ENCODE assay signal across 8 cellular contexts in the genomic region with DNA sequence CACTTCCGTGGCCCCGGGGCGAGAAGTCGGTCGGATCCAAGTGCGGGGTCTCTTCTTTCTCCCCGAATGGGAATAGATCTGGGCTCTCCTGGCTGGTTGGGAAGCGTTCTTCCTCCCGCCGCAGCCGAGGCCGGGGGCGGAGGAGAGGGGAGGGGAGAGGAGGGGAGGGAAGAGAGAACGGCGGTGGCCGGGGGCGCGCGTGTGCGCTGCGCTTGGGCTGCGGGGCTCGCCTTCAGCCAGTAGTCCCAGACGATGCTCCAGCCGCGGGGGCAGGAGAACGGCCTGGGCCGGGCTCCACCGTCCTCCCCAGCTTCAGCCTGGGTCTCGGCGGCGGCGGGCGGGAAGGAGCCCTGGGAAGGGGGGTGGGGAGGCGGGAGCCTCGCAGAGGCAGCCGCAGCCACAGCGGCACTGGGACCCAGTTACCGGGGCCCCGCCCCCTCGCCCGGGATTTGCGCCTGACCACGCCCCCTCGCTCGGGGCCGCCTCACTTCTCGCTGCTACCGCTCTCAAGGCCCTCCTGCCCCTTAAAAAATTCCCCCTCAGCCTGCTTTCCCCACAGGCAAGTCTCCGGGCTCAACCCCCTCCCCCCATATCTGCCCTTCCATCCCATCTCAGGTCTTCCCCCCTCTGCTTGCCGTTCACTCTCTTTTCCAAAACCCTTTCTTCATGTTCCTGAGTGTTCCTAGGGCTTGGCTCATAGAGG. TPM values are rescaled to one million over a fixed set of nuclear protein-coding genes. Genes with fewer than 3 reads are reported as not detected.
DNase-seq lines count a peak whose midpoint lies in the region; ATAC-seq, FAIRE-seq and TF ChIP-seq lines count a peak whose summit lies in the region.

A gene (minus strand): TSS at position 421 of the 703 bp plus-strand sequence. CDS start 802 bp downstream, outside the sequence.

- H3K9ac ChIP-seq in MM.1S (ENCODE audit: low read length), result peak within 1 kb of the TSS; percentile 28; the same call in 1 of the 2 replicates

- H3K27ac ChIP-seq in MM.1S (ENCODE audit: low read length), result no peak within 1 kb of the TSS
- H3K27ac ChIP-seq in skin epidermis, result peak within 1 kb of the TSS in 20 of 21 experiments; percentile 34 to 84 (median 68)

- FAIRE-seq in bronchial epithelial cell (lab: Jason Lieb, UNC), result no peak

- peak within 1 kb of the TSS; percentile 60 for H3K4me2 ChIP-seq in MM.1S (ENCODE audit: low read depth, low read length)

- no peaks in the 10 kb centered on the region for H3K79me2 ChIP-seq in MM.1S (ENCODE audit: low read length)

- TF ChIP-seq CTCF in MM.1S (IDR thresholded peaks at IDR 0.05; ENCODE audit: low read length), result no peak
- TF ChIP-seq CTCF in bronchial epithelial cell (IDR thresholded peaks at IDR 0.05; ENCODE audit: insufficient read depth, low read length, severe bottlenecking), result no peak

- DNase-seq in DMS 273 treated with DMSO at 0.1 percent for 48 hours (lab: John Stamatoyannopoulos, UW) (peak; percentile 29), MM.1S (peak; percentile 39), T-helper 22 cell (ENCODE audit: low read depth) (peak; percentile 4), bronchial epithelial cell (ENCODE audit: low read depth) (peak; percentile 28), iPS-NIHi7 (ENCODE audit: extremely low spot score) (peak; percentile 84), middle frontal gyrus (ENCODE audit: extremely low spot score, low spot score) (no peak)

- H3K36me3 ChIP-seq in MM.1S (replicated peaks; ENCODE audit: insufficient read depth, low read length) (no peaks in the 10 kb centered on the region), bronchial epithelial cell (ENCODE audit: control insufficient read depth, insufficient read depth, low read length) (no peaks in the 10 kb centered on the region)

- ATAC-seq in HG03354 (IDR thresholded peaks at IDR 0.05; ENCODE audit: poor library complexity, severe bottlenecking, unreplicated experiment), result no peak

- H3F3A ChIP-seq in MM.1S (ENCODE audit: insufficient read depth, low read length), result no peaks in the 10 kb centered on the region

- H3K27me3 ChIP-seq in MM.1S (replicated peaks; ENCODE audit: insufficient read depth, low read length), result no peaks in the 10 kb centered on the region
- no peaks in the 10 kb centered on the region for H3K27me3 ChIP-seq in bronchial epithelial cell (ENCODE audit: control insufficient read depth, insufficient read depth, low read length)

- H4K20me1 ChIP-seq in MM.1S (ENCODE audit: insufficient read depth, low read length), result no peaks in the 10 kb centered on the region

- no peaks in the 10 kb centered on the region for H3K9me2 ChIP-seq in MM.1S (replicated peaks; ENCODE audit: insufficient read depth, low read length)

- H3K4me1 ChIP-seq in MM.1S (ENCODE audit: low read length), result no peaks in the 10 kb centered on the region

- H3K4me3 ChIP-seq in MM.1S (ENCODE audit: low read length) (peak within 1 kb of the TSS; percentile 58), bronchial epithelial cell (ENCODE audit: low read depth, low read length) (peak within 1 kb of the TSS; percentile 53), skin epidermis (peak within 1 kb of the TSS; percentile 41 to 58 (median 54))

- H3K9me3 ChIP-seq in MM.1S (replicated peaks; ENCODE audit: insufficient read depth, low read length), result no peaks in the 10 kb centered on the region

- H2AFZ ChIP-seq in MM.1S (ENCODE audit: low read length), result peak within 1 kb of the TSS; percentile 45

RNA-seq across cellular contexts. Expression of the gene that starts here (rescaled TPM):
- total RNA-seq in bronchial epithelial cell, result 1.1 and 1.7 TPM in 2 replicates
